34 cellular contexts compared by ENCODE assay signal in genomic region chr10:93193886-93194285, GRCh38.
"Had no signal": no experiment of that assay in that cellular context is flagged by ENCODE, and none has a peak within 500 bp of the region (broad histone marks: within the 10 kb centered on the region; RNA-seq: fewer than 3 reads in every experiment).

No MANE protein-coding gene starts in this region.

- H3K9me3 ChIP-seq: Peyer's patch had no signal

- H3K27ac Mint-ChIP-seq: activated CD4-positive, alpha-beta memory T cell treated with anti-CD3 and anti-CD28 coated beads, Interleukin-2, amount 10 ng/mL, durations not matched to agents 7 days and 5 days; activated CD8-positive, alpha-beta memory T cell treated with anti-CD3 and anti-CD28 coated beads, Interleukin-2, amount 10 ng/mL, durations not matched to agents 7 days and 5 days; activated naive CD4-positive, alpha-beta T cell treated with anti-CD3 and anti-CD28 coated beads, Interleukin-2, amount 10 ng/mL, durations not matched to agents 7 days and 5 days; activated naive CD8-positive, alpha-beta T cell; activated naive CD8-positive, alpha-beta T cell treated with anti-CD3 and anti-CD28 coated beads, Interleukin-2, amount 50 U/mL, for 24 hours had no signal

- H3K4me2 ChIP-seq: KMS-11 had no signal

- H3K4me3 ChIP-seq: cardiac muscle cell, Peyer's patch had no signal

- H3K36me3 Mint-ChIP-seq: activated CD8-positive, alpha-beta memory T cell treated with anti-CD3 and anti-CD28 coated beads, Interleukin-2, amount 10 ng/mL, durations not matched to agents 7 days and 5 days; activated naive CD4-positive, alpha-beta T cell treated with anti-CD3 and anti-CD28 coated beads, Interleukin-2, amount 10 ng/mL, durations not matched to agents 7 days and 5 days; activated naive CD8-positive, alpha-beta T cell had no signal

- ATAC-seq: activated CD8-positive, alpha-beta memory T cell treated with anti-CD3 and anti-CD28 coated beads, Interleukin-2, amount 10 ng/mL, durations not matched to agents 7 days and 5 days; activated naive CD8-positive, alpha-beta T cell treated with anti-CD3 and anti-CD28 coated beads, Interleukin-2, amount 50 U/mL, for 24 hours; PC-3 had no signal

- H3K27ac ChIP-seq: cardiac muscle cell, KMS-11, Peyer's patch, WERI-Rb-1 had no signal

- H3K9me3 Mint-ChIP-seq: activated CD4-positive, alpha-beta memory T cell treated with anti-CD3 and anti-CD28 coated beads, Interleukin-2, amount 10 ng/mL, durations not matched to agents 7 days and 5 days; activated naive CD4-positive, alpha-beta T cell treated with anti-CD3 and anti-CD28 coated beads, Interleukin-2, amount 10 ng/mL, durations not matched to agents 7 days and 5 days; activated naive CD8-positive, alpha-beta T cell treated with anti-CD3 and anti-CD28 coated beads, Interleukin-2, amount 50 U/mL, for 24 hours had no signal

- H3K27me3 ChIP-seq: cardiac muscle cell, Peyer's patch had no signal

- DNase-seq: activated CD4-positive, alpha-beta memory T cell treated with anti-CD3 and anti-CD28 coated beads, Interleukin-2, amount 10 ng/mL, durations not matched to agents 7 days and 5 days; activated CD4-positive, alpha-beta T cell treated with anti-CD3 and anti-CD28 coated beads for 1 hour; activated CD4-positive, alpha-beta T cell treated with anti-CD3 and anti-CD28 coated beads for 48 hours; activated CD4-positive, CD25-positive, alpha-beta regulatory T cell; activated CD8-positive, alpha-beta memory T cell treated with anti-CD3 and anti-CD28 coated beads for 24 hours; activated CD8-positive, alpha-beta memory T cell treated with anti-CD3 and anti-CD28 coated beads, Interleukin-2, amount 10 ng/mL, durations not matched to agents 7 days and 5 days; activated CD8-positive, alpha-beta memory T cell treated with anti-CD3 and anti-CD28 coated beads, Interleukin-2, amount 50 U/mL, for 48 hours; activated effector memory CD4-positive, alpha-beta T cell treated with Interleukin-2 at 50 U/mL for 16 hours; activated naive CD4-positive, alpha-beta T cell treated with anti-CD3 and anti-CD28 coated beads, Interleukin-2, amount 10 ng/mL, durations not matched to agents 7 days and 5 days; activated naive CD8-positive, alpha-beta T cell treated with anti-CD3 and anti-CD28 coated beads, Interleukin-2, amount 50 U/mL, for 24 hours; activated T-cell treated with anti-CD3 and anti-CD28 coated beads, Interleukin-2, amount 50 U/mL, for 48 hours; amniotic stem cell; aorta; MM.1S; MV-4-11; NCI-H1092; NCI-H1436 treated with DMSO at 0.1 percent for 48 hours; NCI-H1694 treated with DMSO at 0.1 percent for 48 hours; NCI-H2029; NCI-H345; NCI-H510A; NCI-H526; NCI-H748 treated with DMSO at 0.1 percent for 48 hours; NK-92 treated with Interleukin-12 subunit alpha and Interleukin-12 subunit beta, amount 100 ng/mL, for 24 hours; PC-3; Peyer's patch; RPMI8226; SHP77 treated with DMSO at 0.1 percent for 48 hours; SW 1271; T1000; WERI-Rb-1 had no signal

- H3K4me3 Mint-ChIP-seq: activated CD4-positive, alpha-beta memory T cell treated with anti-CD3 and anti-CD28 coated beads, Interleukin-2, amount 10 ng/mL, durations not matched to agents 7 days and 5 days; activated CD8-positive, alpha-beta memory T cell treated with anti-CD3 and anti-CD28 coated beads, Interleukin-2, amount 10 ng/mL, durations not matched to agents 7 days and 5 days; activated naive CD4-positive, alpha-beta T cell treated with anti-CD3 and anti-CD28 coated beads, Interleukin-2, amount 10 ng/mL, durations not matched to agents 7 days and 5 days; activated naive CD8-positive, alpha-beta T cell; activated naive CD8-positive, alpha-beta T cell treated with anti-CD3 and anti-CD28 coated beads, Interleukin-2, amount 50 U/mL, for 24 hours had no signal

- H3K36me3 ChIP-seq: cardiac muscle cell, Peyer's patch, WERI-Rb-1 had no signal
